Comparison of ENCODE assay signal across 1 cellular context in the genomic region with DNA sequence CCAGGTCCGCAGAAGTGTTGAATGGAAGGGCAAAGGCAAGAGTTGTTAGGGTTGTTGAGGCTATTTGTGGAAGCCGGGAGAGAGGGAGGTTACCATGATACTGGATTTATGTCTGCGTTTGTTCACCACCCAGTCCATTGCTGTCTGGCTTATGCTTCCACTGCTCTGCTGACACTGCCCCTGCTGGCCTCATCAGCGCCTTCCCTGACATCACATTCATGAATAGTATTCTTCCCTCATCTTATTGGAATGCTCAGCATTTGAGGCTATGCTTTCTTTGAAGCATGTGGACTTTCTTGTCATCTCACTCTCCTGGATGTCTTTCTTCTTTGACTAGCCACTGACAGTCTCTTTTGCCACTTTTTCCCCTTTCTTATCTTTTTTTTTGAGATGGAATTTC.
TF ChIP-seq lines count a peak whose summit lies in the region.

No MANE protein-coding gene starts in this region.

TF ChIP-seq in GM23338, 12 proteins besides CTCF, POLR2A, EP300 and RAD21 (continued from another document):
- TF ChIP-seq, protein P1, sequence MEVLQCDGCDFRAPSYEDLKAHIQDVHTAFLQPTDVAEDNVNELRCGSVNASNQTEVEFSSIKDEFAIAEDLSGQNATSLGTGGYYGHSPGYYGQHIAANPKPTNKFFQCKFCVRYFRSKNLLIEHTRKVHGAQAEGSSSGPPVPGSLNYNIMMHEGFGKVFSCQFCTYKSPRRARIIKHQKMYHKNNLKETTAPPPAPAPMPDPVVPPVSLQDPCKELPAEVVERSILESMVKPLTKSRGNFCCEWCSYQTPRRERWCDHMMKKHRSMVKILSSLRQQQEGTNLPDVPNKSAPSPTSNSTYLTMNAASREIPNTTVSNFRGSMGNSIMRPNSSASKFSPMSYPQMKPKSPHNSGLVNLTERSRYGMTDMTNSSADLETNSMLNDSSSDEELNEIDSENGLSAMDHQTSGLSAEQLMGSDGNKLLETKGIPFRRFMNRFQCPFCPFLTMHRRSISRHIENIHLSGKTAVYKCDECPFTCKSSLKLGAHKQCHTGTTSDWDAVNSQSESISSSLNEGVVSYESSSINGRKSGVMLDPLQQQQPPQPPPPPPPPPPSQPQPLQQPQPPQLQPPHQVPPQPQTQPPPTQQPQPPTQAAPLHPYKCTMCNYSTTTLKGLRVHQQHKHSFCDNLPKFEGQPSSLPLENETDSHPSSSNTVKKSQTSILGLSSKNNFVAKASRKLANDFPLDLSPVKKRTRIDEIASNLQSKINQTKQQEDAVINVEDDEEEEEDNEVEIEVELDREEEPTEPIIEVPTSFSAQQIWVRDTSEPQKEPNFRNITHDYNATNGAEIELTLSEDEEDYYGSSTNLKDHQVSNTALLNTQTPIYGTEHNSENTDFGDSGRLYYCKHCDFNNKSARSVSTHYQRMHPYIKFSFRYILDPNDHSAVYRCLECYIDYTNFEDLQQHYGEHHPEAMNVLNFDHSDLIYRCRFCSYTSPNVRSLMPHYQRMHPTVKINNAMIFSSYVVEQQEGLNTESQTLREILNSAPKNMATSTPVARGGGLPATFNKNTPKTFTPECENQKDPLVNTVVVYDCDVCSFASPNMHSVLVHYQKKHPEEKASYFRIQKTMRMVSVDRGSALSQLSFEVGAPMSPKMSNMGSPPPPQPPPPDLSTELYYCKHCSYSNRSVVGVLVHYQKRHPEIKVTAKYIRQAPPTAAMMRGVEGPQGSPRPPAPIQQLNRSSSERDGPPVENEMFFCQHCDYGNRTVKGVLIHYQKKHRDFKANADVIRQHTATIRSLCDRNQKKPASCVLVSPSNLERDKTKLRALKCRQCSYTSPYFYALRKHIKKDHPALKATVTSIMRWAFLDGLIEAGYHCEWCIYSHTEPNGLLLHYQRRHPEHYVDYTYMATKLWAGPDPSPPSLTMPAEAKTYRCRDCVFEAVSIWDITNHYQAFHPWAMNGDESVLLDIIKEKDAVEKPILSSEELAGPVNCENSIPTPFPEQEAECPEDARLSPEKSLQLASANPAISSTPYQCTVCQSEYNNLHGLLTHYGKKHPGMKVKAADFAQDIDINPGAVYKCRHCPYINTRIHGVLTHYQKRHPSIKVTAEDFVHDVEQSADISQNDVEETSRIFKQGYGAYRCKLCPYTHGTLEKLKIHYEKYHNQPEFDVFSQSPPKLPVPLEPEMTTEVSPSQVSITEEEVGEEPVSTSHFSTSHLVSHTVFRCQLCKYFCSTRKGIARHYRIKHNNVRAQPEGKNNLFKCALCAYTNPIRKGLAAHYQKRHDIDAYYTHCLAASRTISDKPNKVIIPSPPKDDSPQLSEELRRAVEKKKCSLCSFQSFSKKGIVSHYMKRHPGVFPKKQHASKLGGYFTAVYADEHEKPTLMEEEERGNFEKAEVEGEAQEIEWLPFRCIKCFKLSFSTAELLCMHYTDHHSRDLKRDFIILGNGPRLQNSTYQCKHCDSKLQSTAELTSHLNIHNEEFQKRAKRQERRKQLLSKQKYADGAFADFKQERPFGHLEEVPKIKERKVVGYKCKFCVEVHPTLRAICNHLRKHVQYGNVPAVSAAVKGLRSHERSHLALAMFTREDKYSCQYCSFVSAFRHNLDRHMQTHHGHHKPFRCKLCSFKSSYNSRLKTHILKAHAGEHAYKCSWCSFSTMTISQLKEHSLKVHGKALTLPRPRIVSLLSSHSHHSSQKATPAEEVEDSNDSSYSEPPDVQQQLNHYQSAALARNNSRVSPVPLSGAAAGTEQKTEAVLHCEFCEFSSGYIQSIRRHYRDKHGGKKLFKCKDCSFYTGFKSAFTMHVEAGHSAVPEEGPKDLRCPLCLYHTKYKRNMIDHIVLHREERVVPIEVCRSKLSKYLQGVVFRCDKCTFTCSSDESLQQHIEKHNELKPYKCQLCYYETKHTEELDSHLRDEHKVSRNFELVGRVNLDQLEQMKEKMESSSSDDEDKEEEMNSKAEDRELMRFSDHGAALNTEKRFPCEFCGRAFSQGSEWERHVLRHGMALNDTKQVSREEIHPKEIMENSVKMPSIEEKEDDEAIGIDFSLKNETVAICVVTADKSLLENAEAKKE (CRISPR knock-in tag; IDR thresholded peaks at IDR 0.05), result no peak
- no peak for TF ChIP-seq EZH2phosphoT487 (IDR thresholded peaks at IDR 0.05; ENCODE audit: unreplicated experiment)
- no peak for TF ChIP-seq NANOG (IDR thresholded peaks at IDR 0.05; ENCODE audit: borderline replicate concordance)
- no peak for TF ChIP-seq CREB1 (CRISPR knock-in tag; IDR thresholded peaks at IDR 0.05; ENCODE audit: low read depth)
- TF ChIP-seq STAT1 (IDR thresholded peaks at IDR 0.05; ENCODE audit: unreplicated experiment), result no peak
- TF ChIP-seq EZH2 (IDR thresholded peaks at IDR 0.05; ENCODE audit: low read depth, unreplicated experiment), result no peak
